Comparison of ENCODE assay signal across 8 cellular contexts in the genomic region with DNA sequence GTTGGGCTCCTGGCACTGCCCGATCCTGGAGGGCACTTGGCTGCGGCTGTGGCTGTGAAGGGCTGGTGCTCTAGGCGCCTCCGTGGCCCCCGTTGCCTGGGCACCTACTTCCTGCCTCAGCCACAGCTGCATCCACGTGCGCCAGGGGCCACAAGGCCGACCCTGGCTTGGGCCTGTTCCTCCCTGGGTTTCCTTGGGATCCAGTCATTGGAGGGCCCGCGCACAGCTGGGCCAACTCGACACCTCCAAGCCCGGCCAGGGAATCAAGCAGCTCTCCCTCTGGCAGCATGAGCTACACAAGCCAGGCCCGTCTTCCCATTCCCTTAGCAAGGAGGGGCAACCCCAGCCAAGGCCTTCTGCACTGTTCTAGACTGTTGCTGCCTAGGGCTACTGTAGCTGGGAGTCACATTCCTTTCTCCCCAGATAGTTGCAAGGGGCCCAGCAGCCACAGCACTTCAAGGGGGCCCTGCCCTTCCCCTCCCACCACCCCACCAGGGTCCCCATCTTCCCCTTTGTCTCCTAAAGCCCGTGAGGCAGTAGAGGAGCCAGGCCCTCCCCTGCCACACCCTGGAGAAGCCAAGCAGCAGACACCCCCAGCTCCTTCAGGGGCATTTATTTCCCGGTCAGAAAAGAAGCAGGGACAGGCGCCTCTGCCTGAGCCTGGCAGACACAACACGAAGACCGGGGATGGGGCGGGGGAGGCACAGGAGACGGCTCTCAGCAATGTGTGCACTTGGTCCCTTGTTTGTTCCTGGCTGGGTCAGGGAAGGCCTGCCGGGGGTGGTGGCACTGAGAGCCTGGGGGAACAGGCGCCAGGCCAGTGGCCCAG. TPM values are rescaled to one million over a fixed set of nuclear protein-coding genes. Genes with fewer than 3 reads are reported as not detected.
A peak's percentile ranks its signal among the peaks of the same experiment; 100 is the strongest.
DNase-seq lines count a peak whose midpoint lies in the region; ATAC-seq, FAIRE-seq and TF ChIP-seq lines count a peak whose summit lies in the region.

No MANE protein-coding gene starts in this region.

- peak overlapping the region; percentile 83 for H3K4me2 ChIP-seq in BLaER1
- H3K4me2 ChIP-seq in GM23338 = peak overlapping the region; percentile 14; the same call in 1 of the 2 replicates

- TF ChIP-seq POLR2A in erythroblast (IDR thresholded peaks at IDR 0.05; ENCODE audit: low read length) = peak; percentile 58
- TF ChIP-seq POLR2A in ovary (IDR thresholded peaks at IDR 0.05) = no peak

- H3K36me3 Mint-ChIP-seq in GM23338 (ENCODE audit: low read depth) = peaks cover 28% of the 10 kb centered on the region

- H3K27me3 ChIP-seq in BLaER1 = no peaks in the 10 kb centered on the region
- H3K27me3 ChIP-seq in GM23338 (ENCODE audit: insufficient read depth) = no peaks in the 10 kb centered on the region
- H3K27me3 ChIP-seq in ovary = no peaks in the 10 kb centered on the region

- 0 out of 3 replicates have a peak overlapping the region, but pooled peaks have one; percentile 17 for H3K4me3 Mint-ChIP-seq in GM23338

- peaks cover 42% of the 10 kb centered on the region for H3K27me3 Mint-ChIP-seq in GM23338 (ENCODE audit: insufficient read depth, low read depth, poor library complexity)

- peak overlapping the region; percentile 76 for H3K27ac ChIP-seq in BLaER1
- H3K27ac ChIP-seq in GM23338 (ENCODE audit: low read depth) = peak overlapping the region; percentile 91
- no peak overlapping the region for H3K27ac ChIP-seq in ovary

- TF ChIP-seq CTCF in GM23338 (conservative IDR thresholded peaks at IDR 0.05; ENCODE audit: low read depth in 2 of 2) (no peak), ovary (IDR thresholded peaks at IDR 0.05) (no peak), D721Med (IDR thresholded peaks at IDR 0.05; ENCODE audit: insufficient read depth, missing control alignments) (no peak)

- DNase-seq in GM23338 (ENCODE audit: low spot score) = peak; percentile 73
- peak; percentile 30 for DNase-seq in T1000 (lab: John Stamatoyannopoulos, UW)
- no peak for DNase-seq in erythroblast (lab: John Stamatoyannopoulos, UW)
- peak in 4 of 5 donors; percentile 35 to 71 (median 52) for DNase-seq in ovary
- no peak for DNase-seq in D721Med (ENCODE audit: insufficient read length, low spot score)
- DNase-seq in CD1c-positive myeloid dendritic cell (ENCODE audit: extremely low spot score) = no peak

- peaks cover 77% of the 10 kb centered on the region for H3K4me1 ChIP-seq in BLaER1
- H3K4me1 ChIP-seq in GM23338 (ENCODE audit: insufficient read depth) = peaks cover 12% of the 10 kb centered on the region
- peaks cover 10% of the 10 kb centered on the region for H3K4me1 ChIP-seq in ovary (ENCODE audit: insufficient read depth)

- ATAC-seq in GM23338 = peak; percentile 7
- ATAC-seq in GM21367 (IDR thresholded peaks at IDR 0.05; ENCODE audit: unreplicated experiment) = no peak

- peak overlapping the region; percentile 25; the same call in 1 of the 2 replicates for H3K4me3 ChIP-seq in BLaER1
- no peak overlapping the region for H3K4me3 ChIP-seq in GM23338
- H3K4me3 ChIP-seq in ovary = no peak overlapping the region

- peaks cover 65% of the 10 kb centered on the region for H3F3A ChIP-seq in GM23338 (replicated peaks; ENCODE audit: low read depth)

- H3K9ac ChIP-seq in BLaER1 = peak overlapping the region; percentile 71

- 0 out of 2 replicates have a peak overlapping the region, but pooled peaks have one; percentile 36 for H3K27ac Mint-ChIP-seq in GM23338

- H3K9me3 Mint-ChIP-seq in GM23338 = no peaks in the 10 kb centered on the region; the same call in 2 of the 3 replicates

- no peak for TF ChIP-seq EP300 in ovary (IDR thresholded peaks at IDR 0.05)

- peaks cover 28% of the 10 kb centered on the region for H3K79me2 ChIP-seq in GM23338 (replicated peaks; ENCODE audit: insufficient read depth)

- H4K20me1 ChIP-seq in BLaER1 = peaks cover 80% of the 10 kb centered on the region
- peaks cover 27% of the 10 kb centered on the region for H4K20me1 ChIP-seq in GM23338 (replicated peaks; ENCODE audit: insufficient read depth)

- no peaks in the 10 kb centered on the region for H3K9me3 ChIP-seq in BLaER1
- H3K9me3 ChIP-seq in ovary = no peaks in the 10 kb centered on the region

- H3K36me3 ChIP-seq in BLaER1 (peaks cover 73% of the 10 kb centered on the region), GM23338 (ENCODE audit: insufficient read depth) (0 out of 2 replicates have a peak, but pooled peaks cover 6% of the 10 kb centered on the region), ovary (no peaks in the 10 kb centered on the region)

- intact Hi-C loops in ovary (cut with DNase I) = no loop called here

- no peaks in the 10 kb centered on the region for H3K9me2 ChIP-seq in GM23338 (ENCODE audit: insufficient read depth)

- no peak for FAIRE-seq in D721Med (lab: Jason Lieb, UNC)

- peaks cover 31% of the 10 kb centered on the region for H3K4me1 Mint-ChIP-seq in GM23338

- no peak overlapping the region for H2AFZ ChIP-seq in GM23338

- WGBS in ovary, 3 donors = 26 to 35% (median 28%) methylated on average over 22 of the region's 22 CpGs

RNA-seq across cellular contexts. Expression of a gene that starts 3.8 kb away (rescaled TPM):
- 80.1 and 125 TPM in 2 replicates for total RNA-seq in GM23338 (2014; rRNA removed; shearing (Covaris generic))
- 140 and 152 TPM in 2 replicates for polyA plus RNA-seq in GM23338 (2016; fragmentation: Nextera tagmentation; extraction: Ambion mirVana)
- total RNA-seq in ovary = 100 to 1,000 TPM in 6 of 7 donors, 10 to 100 TPM in 1; 52.0 to 455 (median 318) TPM
- polyA plus RNA-seq in ovary = 100 to 1,000 TPM in 1 of 2 donors, 10 to 100 TPM in 1; 65.8 to 158 TPM

RNA-seq across cellular contexts. Expression of a gene that starts 7.0 kb away (rescaled TPM):
- 418 and 620 TPM in 2 replicates for total RNA-seq in GM23338 (2014; rRNA removed; shearing (Covaris generic))
- polyA plus RNA-seq in GM23338 (2016; fragmentation: Nextera tagmentation; extraction: Ambion mirVana) (206 and 209 TPM in 2 replicates), ovary (1,000 to 10,000 TPM in 1 of 2 donors, 100 to 1,000 TPM in 1; 222 to 2,080 TPM)
- total RNA-seq in ovary = 100 to 1,000 TPM; 230 to 435 (median 312) TPM

RNA-seq across cellular contexts. Expression of a gene that starts 24.0 kb away (rescaled TPM):
- total RNA-seq in GM23338 (2014; rRNA removed; shearing (Covaris generic)) = 236 TPM in 2 replicates
- polyA plus RNA-seq in GM23338 (2016; fragmentation: Nextera tagmentation; extraction: Ambion mirVana) (36.5 and 54.3 TPM in 2 replicates), ovary (10 to 100 TPM; 14.2 to 34.1 TPM)
- total RNA-seq in ovary = 100 to 1,000 TPM in 1 of 7 donors, 10 to 100 TPM in 6; 27.2 to 160 (median 58.5) TPM

RNA-seq across cellular contexts. Expression of a gene that starts 24.2 kb away (rescaled TPM):
- total RNA-seq in GM23338 (2014; rRNA removed; shearing (Covaris generic)) = 149 and 188 TPM in 2 replicates
- polyA plus RNA-seq in GM23338 (2016; fragmentation: Nextera tagmentation; extraction: Ambion mirVana) (498 and 517 TPM in 2 replicates), ovary (100 to 1,000 TPM in 1 of 2 donors, 1 to 10 TPM in 1; 6.1 to 132 TPM)
- 100 to 1,000 TPM in 1 of 7 donors, 10 to 100 TPM in 6; 49.4 to 135 (median 81.0) TPM for total RNA-seq in ovary

RNA-seq across cellular contexts. Expression of a gene that starts 32.5 kb away (rescaled TPM):
- total RNA-seq in GM23338 (2014; rRNA removed; shearing (Covaris generic)) = not detected in 2 replicates
- polyA plus RNA-seq in GM23338 (2016; fragmentation: Nextera tagmentation; extraction: Ambion mirVana) (0.40 and 0.65 TPM in 2 replicates), ovary (under 1 TPM in 1 of 2 donors, not detected in 1; 0.22 TPM)
- not detected for total RNA-seq in ovary

Comparison
In these comparisons a context has a peak if more than half of its experiments do, and no peak if none do; other contexts are left out.
1. H3K27ac ChIP-seq: peak in BLaER1 (single experiment) and GM23338 (single experiment); none in ovary (0 of 2).
2. DNase-seq: peak in GM23338 (single experiment), T1000 (single experiment) and ovary (4 of 5); none in erythroblast (0 of 2), D721Med (single experiment) and CD1c-positive myeloid dendritic cell (single experiment).